In the genomic region with DNA sequence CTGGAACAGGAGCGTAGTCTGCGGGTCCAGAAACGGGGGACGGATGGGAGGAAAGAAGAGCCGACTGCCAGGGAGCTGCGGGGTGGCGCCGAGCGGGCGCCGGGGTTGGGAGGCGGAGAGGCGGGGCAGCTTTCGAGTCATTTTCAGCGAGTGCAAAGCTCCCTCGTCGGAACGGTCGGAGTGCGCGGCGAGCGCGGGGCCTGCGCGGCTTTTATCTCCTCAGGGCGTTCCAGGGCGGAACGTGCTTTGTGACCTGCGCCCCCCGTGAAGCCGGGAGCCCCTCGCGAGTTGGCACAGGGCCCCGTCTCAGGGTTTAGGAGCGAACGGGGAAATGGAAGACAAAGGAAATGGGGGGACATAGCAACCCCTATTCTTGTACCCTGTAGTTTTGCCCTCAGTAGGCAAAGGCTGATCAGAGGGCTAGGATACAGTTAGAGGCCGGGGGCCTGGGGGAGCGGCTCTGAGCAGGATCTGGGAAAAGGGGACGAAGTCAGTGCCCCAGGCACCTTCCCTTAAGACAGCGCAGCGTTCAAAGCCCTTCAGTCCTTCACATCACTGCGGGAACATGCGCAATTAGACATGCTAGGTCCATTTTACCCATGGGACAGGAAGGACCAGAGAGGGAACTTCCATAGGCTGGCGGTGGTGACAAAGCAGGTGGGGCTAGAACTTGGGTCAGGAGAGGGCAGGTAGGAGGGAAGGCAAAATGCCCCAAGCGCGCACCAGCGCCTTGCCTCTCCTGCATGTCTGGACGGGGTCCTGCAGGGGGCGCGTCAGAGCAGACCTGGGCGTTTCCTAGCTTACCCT, we compare ENCODE assay signal across 8 cellular contexts.
A peak's percentile ranks its signal among the peaks of the same experiment; 100 is the strongest.
DNase-seq lines count a peak whose midpoint lies in the region; ATAC-seq and TF ChIP-seq lines count a peak whose summit lies in the region.

No MANE protein-coding gene starts in this region.

- H3K9me3 ChIP-seq in left ventricle myocardium inferior (replicated peaks): no peaks in the 10 kb centered on the region

- DNase-seq in NOMO-1 treated with DMSO at 0.1 percent for 48 hours (lab: John Stamatoyannopoulos, UW; ENCODE audit: unreplicated experiment) (peak; percentile 40), left ventricle myocardium inferior (peak; percentile 52), sciatic nerve (ENCODE audit: low spot score) (peak; percentile 80), NCI-H1417 treated with DMSO at 0.1 percent for 48 hours (lab: John Stamatoyannopoulos, UW) (no peak), dedifferentiated amniotic fluid mesenchymal stem cell (ENCODE audit: extremely low spot score) (no peak), hippocampal formation (lab: John Stamatoyannopoulos, UW) (no peak)
- DNase-seq in activated naive CD4-positive, alpha-beta T cell (lab: John Stamatoyannopoulos, UW): peak; percentile 28 to 55 (median 44)

- peak overlapping the region; percentile 43 for H3K27ac ChIP-seq in left ventricle myocardium inferior (replicated peaks)

- H3K36me3 ChIP-seq in left ventricle myocardium inferior: no peaks in the 10 kb centered on the region

- peak overlapping the region; percentile 63 for H3K4me3 ChIP-seq in left ventricle myocardium inferior

- peaks cover 32% of the 10 kb centered on the region for H3K27me3 ChIP-seq in left ventricle myocardium inferior (ENCODE audit: low read depth)

- peak; percentile 76 for TF ChIP-seq CTCF in left ventricle myocardium inferior (IDR thresholded peaks at IDR 0.05; ENCODE audit: borderline replicate concordance)

- H3K4me1 ChIP-seq in left ventricle myocardium inferior: peaks cover 18% of the 10 kb centered on the region

- intact Hi-C loops in left ventricle myocardium inferior (cut with micrococcal nuclease) (loop anchor here (10.0 kb wide), 1 partner anchor 94 kb away; no protein-coding TSS in a partner anchor), sciatic nerve (cut with DNase I) (no loop called here)

- ATAC-seq in GM18502 (IDR thresholded peaks at IDR 0.05; ENCODE audit: poor library complexity, unreplicated experiment): peak; percentile 76
- ATAC-seq in sciatic nerve: peak; percentile 85

Comparison
In these comparisons a context has a peak if more than half of its experiments do, and no peak if none do; other contexts are left out.
1. DNase-seq: peak in NOMO-1 treated with DMSO at 0.1 percent for 48 hours (single experiment), activated naive CD4-positive, alpha-beta T cell (4 of 4), left ventricle myocardium inferior (single experiment) and sciatic nerve (single experiment); none in NCI-H1417 treated with DMSO at 0.1 percent for 48 hours (single experiment), dedifferentiated amniotic fluid mesenchymal stem cell (single experiment) and hippocampal formation (0 of 2).